8 cellular contexts compared by ENCODE assay signal in the genomic region with DNA sequence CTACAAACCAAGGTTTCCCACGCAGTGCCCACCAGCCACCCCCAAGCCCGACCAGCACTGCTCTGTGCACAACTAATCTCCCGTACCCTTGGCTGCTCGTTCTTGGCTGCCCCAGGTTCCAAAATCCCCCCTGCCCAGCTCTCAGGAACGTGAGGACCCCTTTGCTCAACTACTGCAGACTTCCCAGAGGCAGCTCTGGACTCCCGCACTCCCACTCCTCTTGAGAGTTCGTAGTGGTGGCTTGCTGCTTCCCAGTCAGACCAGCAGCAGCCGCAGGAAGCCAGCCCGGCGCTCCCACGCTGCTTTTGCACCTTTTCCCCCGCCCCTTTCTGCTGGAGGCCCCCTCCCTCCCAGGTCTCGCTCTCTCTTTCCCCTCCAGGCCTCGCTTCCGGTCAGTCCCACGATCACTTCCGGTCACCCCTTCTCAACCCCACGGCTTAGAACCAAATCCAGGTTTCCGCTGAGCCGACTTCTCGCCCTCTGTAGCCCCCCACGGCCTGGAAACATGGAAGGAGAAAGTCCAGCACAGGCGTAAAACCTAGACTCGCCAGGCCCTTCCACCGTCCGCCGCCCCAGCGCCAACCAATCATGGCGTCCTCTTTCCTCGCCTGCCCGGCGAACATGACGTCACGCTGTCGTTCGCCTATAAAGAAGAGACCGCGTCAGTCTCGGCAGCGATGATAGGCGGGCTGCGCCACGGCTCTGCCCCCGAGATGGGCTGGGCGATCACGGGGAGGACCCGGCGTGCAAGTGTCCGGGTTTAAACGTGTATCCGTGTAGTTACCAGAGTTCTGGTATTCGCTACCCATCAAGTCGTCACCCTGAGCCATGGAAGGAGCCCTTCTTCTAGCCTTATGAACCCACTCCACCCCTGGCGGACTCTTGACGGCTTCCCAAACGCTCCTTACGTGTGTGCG. TPM values are rescaled to one million over a fixed set of nuclear protein-coding genes. Genes with fewer than 3 reads are reported as not detected.
DNase-seq lines count a peak whose midpoint lies in the region; ATAC-seq and TF ChIP-seq lines count a peak whose summit lies in the region.

A gene with protein sequence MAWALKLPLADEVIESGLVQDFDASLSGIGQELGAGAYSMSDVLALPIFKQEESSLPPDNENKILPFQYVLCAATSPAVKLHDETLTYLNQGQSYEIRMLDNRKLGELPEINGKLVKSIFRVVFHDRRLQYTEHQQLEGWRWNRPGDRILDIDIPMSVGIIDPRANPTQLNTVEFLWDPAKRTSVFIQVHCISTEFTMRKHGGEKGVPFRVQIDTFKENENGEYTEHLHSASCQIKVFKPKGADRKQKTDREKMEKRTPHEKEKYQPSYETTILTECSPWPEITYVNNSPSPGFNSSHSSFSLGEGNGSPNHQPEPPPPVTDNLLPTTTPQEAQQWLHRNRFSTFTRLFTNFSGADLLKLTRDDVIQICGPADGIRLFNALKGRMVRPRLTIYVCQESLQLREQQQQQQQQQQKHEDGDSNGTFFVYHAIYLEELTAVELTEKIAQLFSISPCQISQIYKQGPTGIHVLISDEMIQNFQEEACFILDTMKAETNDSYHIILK (minus strand): TSS at position 621 of the 917 bp plus-strand sequence. CDS start 713 bp downstream, outside the sequence.

- H3K4me3 Mint-ChIP-seq in activated naive CD8-positive, alpha-beta T cell treated with anti-CD3 and anti-CD28 coated beads for 36 hours, result peak within 1 kb of the TSS; percentile 56
- peak within 1 kb of the TSS; percentile 78 for H3K4me3 Mint-ChIP-seq in glutamatergic neuron (ENCODE audit: unreplicated experiment)

- H3K27me3 Mint-ChIP-seq in activated naive CD8-positive, alpha-beta T cell treated with anti-CD3 and anti-CD28 coated beads for 36 hours, result no peaks in the 10 kb centered on the region
- H3K27me3 Mint-ChIP-seq in glutamatergic neuron (ENCODE audit: unreplicated experiment), result no peaks in the 10 kb centered on the region

- TF ChIP-seq CTCF in SU-DHL-6 (IDR thresholded peaks at IDR 0.05; ENCODE audit: insufficient read depth, low read length, poor library complexity, severe bottlenecking) (no peak), glutamatergic neuron (IDR thresholded peaks at IDR 0.05; ENCODE audit: partially characterized antibody, unreplicated experiment) (no peak), osteoblast (IDR thresholded peaks at IDR 0.05; ENCODE audit: extremely low read depth, low read depth, low read length) (no peak), testis (IDR thresholded peaks at IDR 0.05) (no peak)

- H3F3A ChIP-seq in SU-DHL-6 (ENCODE audit: insufficient read depth), result peaks cover 8% of the 10 kb centered on the region

- H3K4me3 ChIP-seq in GM08714 (ENCODE audit: low read length) (peak within 1 kb of the TSS; percentile 89), SU-DHL-6 (ENCODE audit: insufficient read depth, low read length, poor library complexity, severe bottlenecking) (peak within 1 kb of the TSS; percentile 80), osteoblast (ENCODE audit: insufficient read depth, low read length) (peak within 1 kb of the TSS; percentile 90), testis (peak within 1 kb of the TSS; percentile 74 to 93)

- H3K27me3 ChIP-seq in SU-DHL-6 (ENCODE audit: low read length), result no peaks in the 10 kb centered on the region
- no peaks in the 10 kb centered on the region for H3K27me3 ChIP-seq in osteoblast (ENCODE audit: insufficient read depth, low read length)
- H3K27me3 ChIP-seq in testis, result no peaks in the 10 kb centered on the region

- H3K9me3 ChIP-seq in SU-DHL-6 (ENCODE audit: insufficient read depth, low read length) (no peaks in the 10 kb centered on the region), osteoblast (ENCODE audit: low read depth, low read length) (no peaks in the 10 kb centered on the region), testis (no peaks in the 10 kb centered on the region)

- H3K79me2 ChIP-seq in SU-DHL-6 (ENCODE audit: insufficient read depth, low read length) (peaks cover 46% of the 10 kb centered on the region), osteoblast (ENCODE audit: insufficient read depth, low read length) (peaks cover 46% of the 10 kb centered on the region)

- DNase-seq in NCI-H1105 (lab: John Stamatoyannopoulos, UW) (peak; percentile 77), glutamatergic neuron (peak; percentile 94), osteoblast (ENCODE audit: insufficient read length, low spot score, missing footprints) (peak; percentile 96), testis (peak; percentile 98)
- DNase-seq in activated naive CD8-positive, alpha-beta T cell treated with anti-CD3 and anti-CD28 coated beads for 36 hours, result peak; percentile 94

- H3K4me2 ChIP-seq in SU-DHL-6 (ENCODE audit: low read depth, low read length, poor library complexity, severe bottlenecking) (peak within 1 kb of the TSS; percentile 80), osteoblast (ENCODE audit: insufficient read depth, low read length) (peak within 1 kb of the TSS; percentile 97)

- no peak within 1 kb of the TSS for H3K27ac Mint-ChIP-seq in activated naive CD8-positive, alpha-beta T cell treated with anti-CD3 and anti-CD28 coated beads for 36 hours
- H3K27ac Mint-ChIP-seq in glutamatergic neuron (ENCODE audit: unreplicated experiment), result no peak within 1 kb of the TSS

- TF ChIP-seq POLR2A in testis (IDR thresholded peaks at IDR 0.05), result peak; percentile 43

- H3K4me1 Mint-ChIP-seq in activated naive CD8-positive, alpha-beta T cell treated with anti-CD3 and anti-CD28 coated beads for 36 hours, result peaks cover 8% of the 10 kb centered on the region
- peaks cover 2% of the 10 kb centered on the region for H3K4me1 Mint-ChIP-seq in glutamatergic neuron (ENCODE audit: low read depth, unreplicated experiment)

- WGBS in testis, 2 donors, result 1% methylated on average over 48 to 58 of the region's 58 CpGs

- H3K36me3 ChIP-seq in SU-DHL-6 (ENCODE audit: low read length) (no peaks in the 10 kb centered on the region), osteoblast (ENCODE audit: insufficient read depth, low read length) (no peaks in the 10 kb centered on the region), testis (ENCODE audit: low read depth, missing control alignments) (no peaks in the 10 kb centered on the region)

- intact Hi-C loops in testis (cut with DNase I; ENCODE audit: low total_unique reads), result no loop called here

- H3K27ac ChIP-seq in SU-DHL-6 (ENCODE audit: low read depth, low read length) (peak within 1 kb of the TSS; percentile 45), osteoblast (ENCODE audit: low read depth, low read length) (peak within 1 kb of the TSS; percentile 100), testis (peak within 1 kb of the TSS; percentile 99 to 100)

- H4K20me1 ChIP-seq in SU-DHL-6 (ENCODE audit: low read depth, low read length) (no peaks in the 10 kb centered on the region), osteoblast (ENCODE audit: insufficient read depth, low read length) (no peaks in the 10 kb centered on the region)

- peaks cover 2% of the 10 kb centered on the region for H3K9me3 Mint-ChIP-seq in activated naive CD8-positive, alpha-beta T cell treated with anti-CD3 and anti-CD28 coated beads for 36 hours
- H3K9me3 Mint-ChIP-seq in glutamatergic neuron (ENCODE audit: unreplicated experiment), result peaks cover 2% of the 10 kb centered on the region

- H3K9me2 ChIP-seq in SU-DHL-6 (replicated peaks; ENCODE audit: insufficient read depth, low read length), result no peaks in the 10 kb centered on the region

- H3K36me3 Mint-ChIP-seq in activated naive CD8-positive, alpha-beta T cell treated with anti-CD3 and anti-CD28 coated beads for 36 hours, result peaks cover 5% of the 10 kb centered on the region
- no peaks in the 10 kb centered on the region for H3K36me3 Mint-ChIP-seq in glutamatergic neuron (ENCODE audit: unreplicated experiment)

- H3K9ac ChIP-seq in SU-DHL-6 (ENCODE audit: low read length), result peak within 1 kb of the TSS; percentile 73

- H2AFZ ChIP-seq in SU-DHL-6 (ENCODE audit: low read depth, low read length, severe bottlenecking), result peak within 1 kb of the TSS; percentile 79
- H2AFZ ChIP-seq in osteoblast (ENCODE audit: low read length), result peak within 1 kb of the TSS; percentile 96

- ATAC-seq in HG02588 (IDR thresholded peaks at IDR 0.05; ENCODE audit: unreplicated experiment), result peak; percentile 94

- H3K4me1 ChIP-seq in osteoblast (ENCODE audit: insufficient read depth, low read length), result peaks cover 10% of the 10 kb centered on the region
- peaks cover 15% of the 10 kb centered on the region for H3K4me1 ChIP-seq in testis

RNA-seq across cellular contexts. Expression of the gene that starts here (rescaled TPM):
- total RNA-seq in activated naive CD8-positive, alpha-beta T cell treated with anti-CD3 and anti-CD28 coated beads for 36 hours, result 10 to 100 TPM; 32.3 to 33.4 TPM
- total RNA-seq in glutamatergic neuron (ENCODE audit: unreplicated experiment) (21.7 TPM), osteoblast (7.6 and 8.3 TPM in 2 replicates), testis (10 to 100 TPM; 13.8 to 16.2 TPM)
- 17.2 TPM for polyA plus RNA-seq in testis (ENCODE audit: insufficient read depth, low read depth, low replicate concordance)

Comparison
In these comparisons a context has a peak if more than half of its experiments do, and no peak if none do; other contexts are left out.
1. Peak in every context shown above with its lines: DNase-seq, ATAC-seq, H3K4me3 ChIP-seq and H3K27ac ChIP-seq.
2. H3K27ac ChIP-seq: peak in every context shown above with its lines; median percentile 100 in osteoblast; 100 in testis; 45 in SU-DHL-6.